ENCODE assay signal across 8 cellular contexts in the genomic region with DNA sequence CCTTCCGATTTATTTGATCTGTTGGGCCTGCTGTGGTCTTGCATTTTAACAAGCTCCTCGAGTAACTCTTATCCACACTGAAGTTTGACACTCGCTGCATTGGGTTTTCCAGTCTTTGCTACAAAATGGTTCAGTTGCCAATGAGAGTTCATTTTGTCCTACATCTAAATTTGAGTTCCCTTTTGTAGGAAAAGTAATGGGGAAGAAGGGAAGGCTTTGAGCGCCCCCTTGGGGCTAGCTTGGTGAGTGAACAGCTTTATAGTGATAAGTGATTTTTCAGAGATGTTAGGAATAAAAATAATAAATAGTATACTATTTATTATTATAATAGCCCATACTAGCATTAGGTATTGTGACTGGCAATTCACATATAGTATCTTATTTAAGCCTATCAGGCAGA.
DNase-seq lines count a peak whose midpoint lies in the region; ATAC-seq and TF ChIP-seq lines count a peak whose summit lies in the region.

No MANE protein-coding gene starts in this region.

- no peaks in the 10 kb centered on the region for H3K36me3 Mint-ChIP-seq in Calu3 (ENCODE audit: insufficient read depth, unreplicated experiment)

- BruUV-seq in Calu3 (replicated peaks; lab: Mats Ljungman, UMichigan), result no TSS peak

- H3K27me3 Mint-ChIP-seq in Calu3 (ENCODE audit: unreplicated experiment), result peaks cover 20% of the 10 kb centered on the region

- intact Hi-C loops in Calu3 (cut with micrococcal nuclease; ENCODE audit: unreplicated experiment) (loop anchor here (1.0 to 5.0 kb wide), 4 partner anchors 84 to 666 kb away; no protein-coding TSS in a partner anchor), ascending aorta (cut with DNase I) (loop anchor here (5.0 kb wide), 1 partner anchor 689 kb away; no protein-coding TSS in a partner anchor), right cardiac atrium (cut with DNase I) (no loop called here)

- H4K20me1 ChIP-seq in smooth muscle cell (ENCODE audit: low read depth), result no peaks in the 10 kb centered on the region

- no peak overlapping the region for H3K4me3 Mint-ChIP-seq in Calu3 (ENCODE audit: low read depth, unreplicated experiment)

- H3K27ac ChIP-seq in ascending aorta, result no peak overlapping the region
- no peak overlapping the region for H3K27ac ChIP-seq in right cardiac atrium (ENCODE audit: low read length)
- H3K27ac ChIP-seq in smooth muscle cell (ENCODE audit: low read depth), result no peak overlapping the region

- no peak overlapping the region for H3K4me3 ChIP-seq in LNCaP clone FGC (ENCODE audit: low read depth, low read length)
- no peak overlapping the region for H3K4me3 ChIP-seq in ascending aorta
- no peak overlapping the region for H3K4me3 ChIP-seq in right cardiac atrium (ENCODE audit: low read length)
- no peak overlapping the region for H3K4me3 ChIP-seq in smooth muscle cell

- no peak overlapping the region for H3K9ac ChIP-seq in smooth muscle cell (ENCODE audit: low read depth)

- H2AFZ ChIP-seq in smooth muscle cell (ENCODE audit: low read depth), result no peak overlapping the region

- no peak overlapping the region for H3K27ac Mint-ChIP-seq in Calu3 (ENCODE audit: unreplicated experiment)

- H3K9me3 ChIP-seq in ascending aorta (no peaks in the 10 kb centered on the region), right cardiac atrium (ENCODE audit: control insufficient read depth, low read length) (no peaks in the 10 kb centered on the region), smooth muscle cell (replicated peaks; ENCODE audit: low read depth) (no peaks in the 10 kb centered on the region)

- H3K4me1 Mint-ChIP-seq in Calu3 (ENCODE audit: low read depth, unreplicated experiment), result no peaks in the 10 kb centered on the region

- H3K9me3 Mint-ChIP-seq in Calu3 (ENCODE audit: low read depth, unreplicated experiment), result no peaks in the 10 kb centered on the region

- H3F3A ChIP-seq in smooth muscle cell (ENCODE audit: low read depth), result no peaks in the 10 kb centered on the region

- no peaks in the 10 kb centered on the region for H3K4me1 ChIP-seq in ascending aorta
- no peaks in the 10 kb centered on the region for H3K4me1 ChIP-seq in right cardiac atrium (ENCODE audit: control insufficient read depth, insufficient read depth, low read length)
- H3K4me1 ChIP-seq in smooth muscle cell (ENCODE audit: low read depth), result no peaks in the 10 kb centered on the region

- H3K79me2 ChIP-seq in smooth muscle cell (ENCODE audit: low read depth), result no peaks in the 10 kb centered on the region

- peak; percentile 79 for ATAC-seq in SK-N-SH treated with all-trans-retinoic acid at 6 μM for 48 hours
- no peak for ATAC-seq in right cardiac atrium
- no peak for ATAC-seq in GM18861 (IDR thresholded peaks at IDR 0.05; ENCODE audit: unreplicated experiment)
- ATAC-seq in esophagus mucosa, result no peak

- no peaks in the 10 kb centered on the region for H3K27me3 ChIP-seq in ascending aorta
- H3K27me3 ChIP-seq in right cardiac atrium (ENCODE audit: control insufficient read depth, insufficient read depth), result no peaks in the 10 kb centered on the region
- H3K27me3 ChIP-seq in smooth muscle cell (ENCODE audit: low read depth), result no peaks in the 10 kb centered on the region

- 44% methylated on average over 4 of the region's 4 CpGs for WGBS in right cardiac atrium
- WGBS in smooth muscle cell (ENCODE audit: low lambda C conversion rate), result 43% methylated on average over 4 of the region's 4 CpGs

- peak; percentile 61 for DNase-seq in Calu3
- peak; percentile 28 for DNase-seq in LNCaP clone FGC (ENCODE audit: low read depth)
- peak in 1 of 2 donors; percentile 73 for DNase-seq in ascending aorta (ENCODE audit: low spot score in 2 of 2)
- DNase-seq in right cardiac atrium, result peak; percentile 61 to 84 (median 71)
- DNase-seq in smooth muscle cell (lab: John Stamatoyannopoulos, UW; ENCODE audit: unreplicated experiment), result no peak

- no peaks in the 10 kb centered on the region for H3K36me3 ChIP-seq in ascending aorta
- no peaks in the 10 kb centered on the region for H3K36me3 ChIP-seq in smooth muscle cell (ENCODE audit: low read depth)

- H3K4me2 ChIP-seq in smooth muscle cell, result no peak overlapping the region

- TF ChIP-seq CTCF in Calu3 (IDR thresholded peaks at IDR 0.05; ENCODE audit: unreplicated experiment) (no peak), LNCaP clone FGC (IDR thresholded peaks at IDR 0.05; ENCODE audit: control insufficient read depth, extremely low read depth, insufficient read depth) (peak; percentile 69), ascending aorta (IDR thresholded peaks at IDR 0.05) (peak in 2 of 3 experiments; percentile 24 to 44), smooth muscle cell (IDR thresholded peaks at IDR 0.05; ENCODE audit: borderline replicate concordance, insufficient read depth, poor library complexity, severe bottlenecking) (peak; percentile 73)

- CTCF ChIA-PET in Calu3 (lab: Charles Lee), result interaction anchor here (1.0 kb wide), 2 partner anchors 144 to 370 kb away, joined by 3 to 15 read pairs; no protein-coding TSS in a partner anchor

TF ChIP-seq in SK-N-SH treated with all-trans-retinoic acid at 6 μM for 48 hours, 23 proteins besides CTCF, POLR2A, EP300 and RAD21:
- TF ChIP-seq ZNF8 (CRISPR knock-in tag; IDR thresholded peaks at IDR 0.05) (no peak), ARNTL (CRISPR knock-in tag; IDR thresholded peaks at IDR 0.05; ENCODE audit: borderline replicate concordance, low read depth) (no peak), ESRRG (CRISPR knock-in tag; IDR thresholded peaks at IDR 0.05) (no peak), PPARA (CRISPR knock-in tag; IDR thresholded peaks at IDR 0.05; ENCODE audit: borderline replicate concordance) (no peak)
- TF ChIP-seq, protein P1, sequence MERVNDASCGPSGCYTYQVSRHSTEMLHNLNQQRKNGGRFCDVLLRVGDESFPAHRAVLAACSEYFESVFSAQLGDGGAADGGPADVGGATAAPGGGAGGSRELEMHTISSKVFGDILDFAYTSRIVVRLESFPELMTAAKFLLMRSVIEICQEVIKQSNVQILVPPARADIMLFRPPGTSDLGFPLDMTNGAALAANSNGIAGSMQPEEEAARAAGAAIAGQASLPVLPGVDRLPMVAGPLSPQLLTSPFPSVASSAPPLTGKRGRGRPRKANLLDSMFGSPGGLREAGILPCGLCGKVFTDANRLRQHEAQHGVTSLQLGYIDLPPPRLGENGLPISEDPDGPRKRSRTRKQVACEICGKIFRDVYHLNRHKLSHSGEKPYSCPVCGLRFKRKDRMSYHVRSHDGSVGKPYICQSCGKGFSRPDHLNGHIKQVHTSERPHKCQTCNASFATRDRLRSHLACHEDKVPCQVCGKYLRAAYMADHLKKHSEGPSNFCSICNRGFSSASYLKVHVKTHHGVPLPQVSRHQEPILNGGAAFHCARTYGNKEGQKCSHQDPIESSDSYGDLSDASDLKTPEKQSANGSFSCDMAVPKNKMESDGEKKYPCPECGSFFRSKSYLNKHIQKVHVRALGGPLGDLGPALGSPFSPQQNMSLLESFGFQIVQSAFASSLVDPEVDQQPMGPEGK (CRISPR knock-in tag; IDR thresholded peaks at IDR 0.05; ENCODE audit: borderline replicate concordance), result no peak
- TF ChIP-seq, protein P2, sequence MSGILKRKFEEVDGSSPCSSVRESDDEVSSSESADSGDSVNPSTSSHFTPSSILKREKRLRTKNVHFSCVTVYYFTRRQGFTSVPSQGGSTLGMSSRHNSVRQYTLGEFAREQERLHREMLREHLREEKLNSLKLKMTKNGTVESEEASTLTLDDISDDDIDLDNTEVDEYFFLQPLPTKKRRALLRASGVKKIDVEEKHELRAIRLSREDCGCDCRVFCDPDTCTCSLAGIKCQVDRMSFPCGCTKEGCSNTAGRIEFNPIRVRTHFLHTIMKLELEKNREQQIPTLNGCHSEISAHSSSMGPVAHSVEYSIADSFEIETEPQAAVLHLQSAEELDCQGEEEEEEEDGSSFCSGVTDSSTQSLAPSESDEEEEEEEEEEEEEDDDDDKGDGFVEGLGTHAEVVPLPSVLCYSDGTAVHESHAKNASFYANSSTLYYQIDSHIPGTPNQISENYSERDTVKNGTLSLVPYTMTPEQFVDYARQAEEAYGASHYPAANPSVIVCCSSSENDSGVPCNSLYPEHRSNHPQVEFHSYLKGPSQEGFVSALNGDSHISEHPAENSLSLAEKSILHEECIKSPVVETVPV (CRISPR knock-in tag; IDR thresholded peaks at IDR 0.05), result no peak
- TF ChIP-seq, protein P3, sequence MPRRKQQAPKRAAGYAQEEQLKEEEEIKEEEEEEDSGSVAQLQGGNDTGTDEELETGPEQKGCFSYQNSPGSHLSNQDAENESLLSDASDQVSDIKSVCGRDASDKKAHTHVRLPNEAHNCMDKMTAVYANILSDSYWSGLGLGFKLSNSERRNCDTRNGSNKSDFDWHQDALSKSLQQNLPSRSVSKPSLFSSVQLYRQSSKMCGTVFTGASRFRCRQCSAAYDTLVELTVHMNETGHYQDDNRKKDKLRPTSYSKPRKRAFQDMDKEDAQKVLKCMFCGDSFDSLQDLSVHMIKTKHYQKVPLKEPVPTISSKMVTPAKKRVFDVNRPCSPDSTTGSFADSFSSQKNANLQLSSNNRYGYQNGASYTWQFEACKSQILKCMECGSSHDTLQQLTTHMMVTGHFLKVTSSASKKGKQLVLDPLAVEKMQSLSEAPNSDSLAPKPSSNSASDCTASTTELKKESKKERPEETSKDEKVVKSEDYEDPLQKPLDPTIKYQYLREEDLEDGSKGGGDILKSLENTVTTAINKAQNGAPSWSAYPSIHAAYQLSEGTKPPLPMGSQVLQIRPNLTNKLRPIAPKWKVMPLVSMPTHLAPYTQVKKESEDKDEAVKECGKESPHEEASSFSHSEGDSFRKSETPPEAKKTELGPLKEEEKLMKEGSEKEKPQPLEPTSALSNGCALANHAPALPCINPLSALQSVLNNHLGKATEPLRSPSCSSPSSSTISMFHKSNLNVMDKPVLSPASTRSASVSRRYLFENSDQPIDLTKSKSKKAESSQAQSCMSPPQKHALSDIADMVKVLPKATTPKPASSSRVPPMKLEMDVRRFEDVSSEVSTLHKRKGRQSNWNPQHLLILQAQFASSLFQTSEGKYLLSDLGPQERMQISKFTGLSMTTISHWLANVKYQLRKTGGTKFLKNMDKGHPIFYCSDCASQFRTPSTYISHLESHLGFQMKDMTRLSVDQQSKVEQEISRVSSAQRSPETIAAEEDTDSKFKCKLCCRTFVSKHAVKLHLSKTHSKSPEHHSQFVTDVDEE (CRISPR knock-in tag; IDR thresholded peaks at IDR 0.05), result no peak
- TF ChIP-seq, protein P4, sequence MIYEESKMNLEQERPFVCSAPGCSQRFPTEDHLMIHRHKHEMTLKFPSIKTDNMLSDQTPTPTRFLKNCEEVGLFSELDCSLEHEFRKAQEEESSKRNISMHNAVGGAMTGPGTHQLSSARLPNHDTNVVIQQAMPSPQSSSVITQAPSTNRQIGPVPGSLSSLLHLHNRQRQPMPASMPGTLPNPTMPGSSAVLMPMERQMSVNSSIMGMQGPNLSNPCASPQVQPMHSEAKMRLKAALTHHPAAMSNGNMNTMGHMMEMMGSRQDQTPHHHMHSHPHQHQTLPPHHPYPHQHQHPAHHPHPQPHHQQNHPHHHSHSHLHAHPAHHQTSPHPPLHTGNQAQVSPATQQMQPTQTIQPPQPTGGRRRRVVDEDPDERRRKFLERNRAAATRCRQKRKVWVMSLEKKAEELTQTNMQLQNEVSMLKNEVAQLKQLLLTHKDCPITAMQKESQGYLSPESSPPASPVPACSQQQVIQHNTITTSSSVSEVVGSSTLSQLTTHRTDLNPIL (CRISPR knock-in tag; IDR thresholded peaks at IDR 0.05; ENCODE audit: low read depth), result no peak

Comparison
In these comparisons a context has a peak if more than half of its experiments do, and no peak if none do; other contexts are left out.
1. intact Hi-C loops: an anchor here in Calu3 (1.0 to 5.0 kb wide) and ascending aorta (5.0 kb wide); none called in right cardiac atrium.